In the genomic region with DNA sequence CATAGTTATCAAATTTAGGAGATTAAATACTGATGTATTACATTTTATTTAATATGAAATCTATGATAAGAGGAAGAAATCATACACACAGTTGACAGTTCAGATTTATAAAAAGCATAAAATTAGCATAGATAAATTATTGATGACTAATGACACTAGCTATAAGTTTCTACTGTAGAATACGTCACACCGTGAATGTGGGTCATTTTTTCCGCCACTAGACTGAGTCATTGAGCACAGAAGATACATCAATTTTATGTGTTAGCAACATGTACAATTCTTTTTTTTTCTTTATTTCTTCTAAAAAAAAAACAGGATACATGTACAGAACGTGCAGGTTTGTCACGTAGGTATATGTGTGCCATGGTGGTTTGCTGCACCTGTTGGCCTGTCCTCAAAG, we compare ENCODE assay signal across 13 cellular contexts. TPM values are rescaled to one million over a fixed set of nuclear protein-coding genes. Genes with fewer than 3 reads are reported as not detected.
A peak's percentile ranks its signal among the peaks of the same experiment; 100 is the strongest.
DNase-seq lines count a peak whose midpoint lies in the region; ATAC-seq lines count a peak whose summit lies in the region.
"Had no signal": no experiment of that assay in that cellular context is flagged by ENCODE, and none has a peak within 500 bp of the region (broad histone marks: within the 10 kb centered on the region; RNA-seq: fewer than 3 reads in every experiment).

No MANE protein-coding gene starts in this region.

- peak; percentile 52 to 71 for ATAC-seq in activated T-cell treated with anti-CD3 and anti-CD28 coated beads, Interleukin-2, amount 50 U/mL, for 4 hours
- no peak for ATAC-seq in naive thymus-derived CD8-positive, alpha-beta T cell
- no peak for ATAC-seq in GM18858 (IDR thresholded peaks at IDR 0.05; ENCODE audit: unreplicated experiment)
- ATAC-seq: T-cell had no signal

- H3K9me3 Mint-ChIP-seq in activated naive CD4-positive, alpha-beta T cell treated with anti-CD3 and anti-CD28 coated beads for 36 hours, result no peaks in the 10 kb centered on the region
- H3K9me3 Mint-ChIP-seq in activated T-cell treated with anti-CD3 and anti-CD28 coated beads, Interleukin-2, amount 50 U/mL, for 4 hours, result no peaks in the 10 kb centered on the region
- H3K9me3 Mint-ChIP-seq in stimulated activated naive CD8-positive, alpha-beta T cell treated with anti-CD3 and anti-CD28 coated beads, Interleukin-15, Interleukin-2, amounts not matched to agents 100 ng/mL and 50 ng/mL, for 24 hours, result no peaks in the 10 kb centered on the region
- H3K9me3 Mint-ChIP-seq in naive thymus-derived CD8-positive, alpha-beta T cell, result no peaks in the 10 kb centered on the region
- H3K9me3 Mint-ChIP-seq: activated naive CD4-positive, alpha-beta T cell treated with anti-CD3 and anti-CD28 coated beads, Interleukin-2, amount 50 U/mL, for 24 hours; T-cell had no signal

- CTCF ChIA-PET in activated naive CD4-positive, alpha-beta T cell treated with anti-CD3 and anti-CD28 coated beads for 36 hours (lab: Charles Lee), result interaction anchor here (0.6 to 3.2 kb wide), 3 partner anchors 11 to 71 kb away, joined by 3 to 21 read pairs (median 3); no protein-coding TSS in a partner anchor

- intact Hi-C loops in activated naive CD4-positive, alpha-beta T cell treated with anti-CD3 and anti-CD28 coated beads for 36 hours (cut with micrococcal nuclease), result no loop called here

- H3K36me3 Mint-ChIP-seq in activated naive CD4-positive, alpha-beta T cell treated with anti-CD3 and anti-CD28 coated beads for 36 hours (ENCODE audit: low read depth), result no peaks in the 10 kb centered on the region
- no peaks in the 10 kb centered on the region for H3K36me3 Mint-ChIP-seq in activated T-cell treated with anti-CD3 and anti-CD28 coated beads, Interleukin-2, amount 50 U/mL, for 4 hours (ENCODE audit: insufficient read depth)
- H3K36me3 Mint-ChIP-seq in stimulated activated naive CD8-positive, alpha-beta T cell treated with anti-CD3 and anti-CD28 coated beads, Interleukin-15, Interleukin-2, amounts not matched to agents 100 ng/mL and 50 ng/mL, for 24 hours (ENCODE audit: low read depth), result no peaks in the 10 kb centered on the region
- H3K36me3 Mint-ChIP-seq in naive thymus-derived CD8-positive, alpha-beta T cell, result no peaks in the 10 kb centered on the region
- H3K36me3 Mint-ChIP-seq: activated naive CD4-positive, alpha-beta T cell treated with anti-CD3 and anti-CD28 coated beads, Interleukin-2, amount 50 U/mL, for 24 hours; T-cell had no signal

- H3K4me1 Mint-ChIP-seq in activated naive CD4-positive, alpha-beta T cell treated with anti-CD3 and anti-CD28 coated beads for 36 hours (ENCODE audit: low read depth), result peaks cover 10% of the 10 kb centered on the region
- H3K4me1 Mint-ChIP-seq in activated T-cell treated with anti-CD3 and anti-CD28 coated beads, Interleukin-2, amount 50 U/mL, for 4 hours (ENCODE audit: low read depth), result peaks cover 10% of the 10 kb centered on the region
- H3K4me1 Mint-ChIP-seq in stimulated activated naive CD8-positive, alpha-beta T cell treated with anti-CD3 and anti-CD28 coated beads, Interleukin-15, Interleukin-2, amounts not matched to agents 100 ng/mL and 50 ng/mL, for 24 hours (ENCODE audit: low read depth), result peaks cover 31% of the 10 kb centered on the region
- H3K4me1 Mint-ChIP-seq in naive thymus-derived CD8-positive, alpha-beta T cell, result peaks cover 0 to 19% (median 1%) of the 10 kb centered on the region in 4 donors

- POLR2A ChIA-PET in naive thymus-derived CD8-positive, alpha-beta T cell (lab: Charles Lee), result interaction anchor here (0.7 kb wide), 1 partner anchor 11 kb away, joined by 3 read pairs; no protein-coding TSS in a partner anchor

- peak; percentile 78 for DNase-seq in activated naive CD4-positive, alpha-beta T cell treated with anti-CD3 and anti-CD28 coated beads for 36 hours
- no peak for DNase-seq in activated naive CD4-positive, alpha-beta T cell (lab: John Stamatoyannopoulos, UW)
- DNase-seq in activated T-cell treated with anti-CD3 and anti-CD28 coated beads, Interleukin-2, amount 50 U/mL, for 4 hours, result peak; percentile 63
- peak; percentile 42 for DNase-seq in stimulated activated CD4-positive, alpha-beta T cell treated with anti-CD3 and anti-CD28 coated beads, Interleukin-12 subunit alpha, Interleukin-12 subunit beta, amount 100 ng/mL, for 4 hours
- no peak for DNase-seq in amygdala (lab: John Stamatoyannopoulos, UW)
- DNase-seq in naive thymus-derived CD8-positive, alpha-beta T cell, result no peak
- DNase-seq: KBM-7, NCI-H2081 treated with DMSO at 0.1 percent for 48 hours, T-cell had no signal

- H3K27ac Mint-ChIP-seq in activated naive CD4-positive, alpha-beta T cell treated with anti-CD3 and anti-CD28 coated beads for 36 hours, result no peak overlapping the region
- peak overlapping the region; percentile 52 for H3K27ac Mint-ChIP-seq in stimulated activated naive CD8-positive, alpha-beta T cell treated with anti-CD3 and anti-CD28 coated beads, Interleukin-15, Interleukin-2, amounts not matched to agents 100 ng/mL and 50 ng/mL, for 24 hours
- H3K27ac Mint-ChIP-seq in naive thymus-derived CD8-positive, alpha-beta T cell, result no peak overlapping the region
- H3K27ac Mint-ChIP-seq: activated naive CD4-positive, alpha-beta T cell treated with anti-CD3 and anti-CD28 coated beads, Interleukin-2, amount 50 U/mL, for 24 hours; B cell; T-cell had no signal

- no peaks in the 10 kb centered on the region for H3K27me3 Mint-ChIP-seq in activated naive CD4-positive, alpha-beta T cell treated with anti-CD3 and anti-CD28 coated beads for 36 hours (ENCODE audit: low read depth)
- H3K27me3 Mint-ChIP-seq in activated T-cell treated with anti-CD3 and anti-CD28 coated beads, Interleukin-2, amount 50 U/mL, for 4 hours (ENCODE audit: low read depth), result no peaks in the 10 kb centered on the region
- H3K27me3 Mint-ChIP-seq in stimulated activated naive CD8-positive, alpha-beta T cell treated with anti-CD3 and anti-CD28 coated beads, Interleukin-15, Interleukin-2, amounts not matched to agents 100 ng/mL and 50 ng/mL, for 24 hours, result no peaks in the 10 kb centered on the region
- no peaks in the 10 kb centered on the region for H3K27me3 Mint-ChIP-seq in naive thymus-derived CD8-positive, alpha-beta T cell
- H3K27me3 Mint-ChIP-seq: activated naive CD4-positive, alpha-beta T cell treated with anti-CD3 and anti-CD28 coated beads, Interleukin-2, amount 50 U/mL, for 24 hours; B cell had no signal

- H3K4me3 Mint-ChIP-seq in activated naive CD4-positive, alpha-beta T cell treated with anti-CD3 and anti-CD28 coated beads for 36 hours, result no peak overlapping the region
- no peak overlapping the region for H3K4me3 Mint-ChIP-seq in activated T-cell treated with anti-CD3 and anti-CD28 coated beads, Interleukin-2, amount 50 U/mL, for 4 hours
- H3K4me3 Mint-ChIP-seq in stimulated activated naive CD8-positive, alpha-beta T cell treated with anti-CD3 and anti-CD28 coated beads, Interleukin-15, Interleukin-2, amounts not matched to agents 100 ng/mL and 50 ng/mL, for 24 hours, result no peak overlapping the region
- H3K4me3 Mint-ChIP-seq in naive thymus-derived CD8-positive, alpha-beta T cell, result no peak overlapping the region
- H3K4me3 Mint-ChIP-seq: activated naive CD4-positive, alpha-beta T cell treated with anti-CD3 and anti-CD28 coated beads, Interleukin-2, amount 50 U/mL, for 24 hours; B cell; T-cell had no signal

RNA-seq across cellular contexts. Expression of a gene that starts 22.2 kb away (rescaled TPM):
- 100 to 1,000 TPM; 112 to 118 TPM for total RNA-seq in activated naive CD4-positive, alpha-beta T cell treated with anti-CD3 and anti-CD28 coated beads for 36 hours
- 100 to 1,000 TPM; 106 to 130 (median 116) TPM for total RNA-seq in activated T-cell treated with anti-CD3 and anti-CD28 coated beads, Interleukin-2, amount 50 U/mL, for 4 hours
- 10 to 100 TPM; 39.3 to 40.6 TPM for total RNA-seq in naive thymus-derived CD8-positive, alpha-beta T cell
- polyA plus RNA-seq in naive thymus-derived CD8-positive, alpha-beta T cell, result 10 to 100 TPM; 63.8 to 68.3 (median 65.2) TPM

RNA-seq across cellular contexts. Expression of a gene that starts 32.3 kb away (rescaled TPM):
- 1 to 10 TPM; 8.9 TPM for total RNA-seq in activated naive CD4-positive, alpha-beta T cell treated with anti-CD3 and anti-CD28 coated beads for 36 hours
- total RNA-seq in activated T-cell treated with anti-CD3 and anti-CD28 coated beads, Interleukin-2, amount 50 U/mL, for 4 hours, result 10 to 100 TPM; 14.3 to 15.5 (median 14.3) TPM
- 10 to 100 TPM; 27.3 TPM for total RNA-seq in naive thymus-derived CD8-positive, alpha-beta T cell
- polyA plus RNA-seq in naive thymus-derived CD8-positive, alpha-beta T cell, result 1 to 10 TPM; 2.0 to 3.3 (median 2.1) TPM

RNA-seq across cellular contexts. Expression of a gene that starts 40.1 kb away (rescaled TPM):
- total RNA-seq in activated naive CD4-positive, alpha-beta T cell treated with anti-CD3 and anti-CD28 coated beads for 36 hours, result 100 to 1,000 TPM; 139 TPM
- total RNA-seq in activated T-cell treated with anti-CD3 and anti-CD28 coated beads, Interleukin-2, amount 50 U/mL, for 4 hours, result 100 to 1,000 TPM; 349 to 439 (median 369) TPM
- 1 to 10 TPM; 7.0 to 8.2 TPM for total RNA-seq in naive thymus-derived CD8-positive, alpha-beta T cell
- polyA plus RNA-seq in naive thymus-derived CD8-positive, alpha-beta T cell, result 1 to 10 TPM; 2.5 to 6.1 (median 4.1) TPM

Comparison
In these comparisons a context has a peak if more than half of its experiments do, and no peak if none do; other contexts are left out.
1. DNase-seq: peak in activated naive CD4-positive, alpha-beta T cell treated with anti-CD3 and anti-CD28 coated beads for 36 hours (single experiment), activated T-cell treated with anti-CD3 and anti-CD28 coated beads, Interleukin-2, amount 50 U/mL, for 4 hours (single experiment) and stimulated activated CD4-positive, alpha-beta T cell treated with anti-CD3 and anti-CD28 coated beads, Interleukin-12 subunit alpha, Interleukin-12 subunit beta, amount 100 ng/mL, for 4 hours (single experiment); none in activated naive CD4-positive, alpha-beta T cell (0 of 4), amygdala (0 of 56) and naive thymus-derived CD8-positive, alpha-beta T cell (0 of 10).
2. ATAC-seq: peak in activated T-cell treated with anti-CD3 and anti-CD28 coated beads, Interleukin-2, amount 50 U/mL, for 4 hours (2 of 2); none in naive thymus-derived CD8-positive, alpha-beta T cell (0 of 2) and GM18858 (single experiment).
3. RNA of a gene that starts 40.1 kb away (total RNA-seq): 349 to 439 TPM in activated T-cell treated with anti-CD3 and anti-CD28 coated beads, Interleukin-2, amount 50 U/mL, for 4 hours and 139 TPM in activated naive CD4-positive, alpha-beta T cell treated with anti-CD3 and anti-CD28 coated beads for 36 hours; 7.0 to 8.2 TPM in naive thymus-derived CD8-positive, alpha-beta T cell; every median in the first group is over 10 times any median in the second.